In the genomic region with DNA sequence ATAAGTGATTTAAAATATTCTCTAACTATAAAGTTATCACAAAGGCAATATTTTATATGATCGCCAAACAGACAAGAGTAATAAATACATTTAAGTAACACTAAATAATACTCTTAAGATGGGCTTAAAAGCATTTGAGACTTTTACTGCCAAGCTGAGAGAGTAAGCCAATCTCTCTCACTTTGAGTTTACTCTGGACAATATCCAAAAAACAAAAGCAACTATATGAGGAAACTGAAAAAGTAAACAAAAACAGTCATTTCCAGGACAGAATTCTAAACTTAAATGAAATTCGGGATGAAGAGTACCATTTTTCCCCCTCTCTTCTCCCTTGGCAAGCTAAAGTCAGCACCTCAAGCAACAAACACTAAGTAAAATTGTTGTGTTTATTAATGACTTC, we compare ENCODE assay signal across 19 cellular contexts.
DNase-seq lines count a peak whose midpoint lies in the region; ATAC-seq and TF ChIP-seq lines count a peak whose summit lies in the region.
"Had no signal": no experiment of that assay in that cellular context is flagged by ENCODE, and none has a peak within 500 bp of the region (broad histone marks: within the 10 kb centered on the region; RNA-seq: fewer than 3 reads in every experiment).

No MANE protein-coding gene starts in this region.

- DNase-seq in GM04504 (ENCODE audit: low read depth) = peak; percentile 2
- no peak for DNase-seq in PC-9
- peak; percentile 57 for DNase-seq in fibroblast of mammary gland (ENCODE audit: low read depth)
- peak; percentile 2 for DNase-seq in pulmonary artery endothelial cell (ENCODE audit: low read depth, low spot score)
- DNase-seq in uterus = no peak
- DNase-seq in T-helper 2 cell = no peak
- DNase-seq in SW480 (ENCODE audit: low spot score) = no peak
- DNase-seq in heart left ventricle = no peak
- DNase-seq: activated CD4-positive, alpha-beta T cell treated with anti-CD3 and anti-CD28 coated beads, Interleukin-2, amount 10 ng/mL, durations not matched to agents 24 days and 14 days; activated T-cell treated with anti-CD3 and anti-CD28 coated beads, Interleukin-2, amount 50 U/mL, for 48 hours; anterior cingulate cortex; CD8-positive, alpha-beta memory T cell; hippocampal formation; left lung; NCI-H1436; NCI-H524 treated with DMSO at 0.1 percent for 48 hours; nephron progenitor cell; stimulated activated naive CD8-positive, alpha-beta T cell treated with anti-CD3 and anti-CD28 coated beads, Interleukin-15, Interleukin-2, amounts not matched to agents 100 U/mL and 50 U/mL, for 24 hours had no signal

- H2AFZ ChIP-seq in PC-9 = no peak overlapping the region
- H2AFZ ChIP-seq: GM23338 had no signal

- H3K9me3 ChIP-seq in PC-9 (ENCODE audit: insufficient read depth, low read depth) = no peaks in the 10 kb centered on the region
- H3K9me3 ChIP-seq in uterus = no peaks in the 10 kb centered on the region
- peaks cover 0 to 4% (median 0%) of the 10 kb centered on the region in 12 donors for H3K9me3 ChIP-seq in heart left ventricle
- H3K9me3 ChIP-seq: left lung had no signal

- CTCF ChIA-PET in PC-9 (lab: Charles Lee) = no interaction called here

- no peaks in the 10 kb centered on the region for H3K27me3 ChIP-seq in PC-9 (ENCODE audit: insufficient read depth, low read depth)
- H3K27me3 ChIP-seq in uterus = no peaks in the 10 kb centered on the region
- H3K27me3 ChIP-seq in heart left ventricle = no peaks in the 10 kb centered on the region
- H3K27me3 ChIP-seq: left lung had no signal

- no peak overlapping the region for H3K4me3 ChIP-seq in PC-9
- H3K4me3 ChIP-seq in fibroblast of mammary gland (ENCODE audit: control insufficient read depth, low read depth, low read length) = no peak overlapping the region
- H3K4me3 ChIP-seq in uterus = no peak overlapping the region
- no peak overlapping the region for H3K4me3 ChIP-seq in heart left ventricle
- H3K4me3 ChIP-seq: GM23338, left lung had no signal

- H3K4me1 ChIP-seq in PC-9 (replicated peaks; ENCODE audit: insufficient read depth) (peaks cover 12% of the 10 kb centered on the region), uterus (no peaks in the 10 kb centered on the region), heart left ventricle (peaks cover 0 to 10% (median 0%) of the 10 kb centered on the region in 12 donors)

- WGBS in heart left ventricle, 4 donors = 66 to 81% (median 68%) methylated on average over 2 of the region's 2 CpGs

- no TSS peak for BruUV-seq in PC-9 (replicated peaks; lab: Mats Ljungman, UMichigan)

- intact Hi-C loops in PC-9 (cut with micrococcal nuclease; ENCODE audit: unreplicated experiment) (no loop called here), uterus (cut with DNase I; ENCODE audit: low total_unique reads) (no loop called here), heart left ventricle (cut with DNase I) (no loop called here)

- POLR2A ChIA-PET in PC-9 (lab: Charles Lee; ENCODE audit: unreplicated experiment) = no interaction called here

- TF ChIP-seq CTCF in PC-9 (conservative IDR thresholded peaks at IDR 0.05) = no peak
- no peak for TF ChIP-seq CTCF in fibroblast of mammary gland (conservative IDR thresholded peaks at IDR 0.05; ENCODE audit: control insufficient read depth, insufficient read depth, low read depth, low read length)
- no peak for TF ChIP-seq CTCF in uterus (IDR thresholded peaks at IDR 0.05)
- TF ChIP-seq CTCF in heart left ventricle (IDR thresholded peaks at IDR 0.05) = no peak

- H4K20me1 ChIP-seq in PC-9 (ENCODE audit: insufficient read depth) = peaks cover 10% of the 10 kb centered on the region; the same call in 1 of the 2 replicates

- H3K27ac ChIP-seq in PC-9 (no peak overlapping the region), uterus (no peak overlapping the region), heart left ventricle (no peak overlapping the region)
- H3K27ac ChIP-seq: left lung had no signal

- TF ChIP-seq POLR2A in uterus (IDR thresholded peaks at IDR 0.05) = no peak
- no peak for TF ChIP-seq POLR2A in heart left ventricle (IDR thresholded peaks at IDR 0.05)

- H3K4me2 ChIP-seq in PC-9 = peak overlapping the region; percentile 18
- H3K4me2 ChIP-seq: GM23338 had no signal

- ATAC-seq in heart left ventricle = no peak
- ATAC-seq: GM23338; left lung; stimulated activated naive CD8-positive, alpha-beta T cell treated with anti-CD3 and anti-CD28 coated beads, Interleukin-15, Interleukin-2, amounts not matched to agents 100 U/mL and 50 U/mL, for 24 hours had no signal

- no peaks in the 10 kb centered on the region for H3K79me2 ChIP-seq in PC-9 (ENCODE audit: low read depth)

- H3K36me3 ChIP-seq in PC-9 (ENCODE audit: low read depth) = 0 out of 2 replicates have a peak, but pooled peaks cover 3% of the 10 kb centered on the region
- H3K36me3 ChIP-seq in uterus = no peaks in the 10 kb centered on the region
- H3K36me3 ChIP-seq in heart left ventricle = peaks cover 0 to 29% (median 14%) of the 10 kb centered on the region in 9 donors

- H3K9me2 ChIP-seq in PC-9 (ENCODE audit: insufficient read depth) = no peaks in the 10 kb centered on the region

- H3F3A ChIP-seq in PC-9 (ENCODE audit: insufficient read depth, low read depth) = peaks cover under 1% of the 10 kb centered on the region; the same call in 1 of the 2 replicates

Comparison
In these comparisons a context has a peak if more than half of its experiments do, and no peak if none do; other contexts are left out.
1. DNase-seq: peak in GM04504 (single experiment), fibroblast of mammary gland (single experiment) and pulmonary artery endothelial cell (single experiment); none in PC-9 (0 of 2), uterus (0 of 2), T-helper 2 cell (0 of 5), SW480 (single experiment) and heart left ventricle (0 of 5).